ENCODE assay signal across 35 cellular contexts in genomic region chr2:135378591-135378990, GRCh38.
"Had no signal": no experiment of that assay in that cellular context is flagged by ENCODE, and none has a peak within 500 bp of the region (broad histone marks: within the 10 kb centered on the region; RNA-seq: fewer than 3 reads in every experiment).

No MANE protein-coding gene starts in this region.

- H3K4me3 ChIP-seq: MG63 had no signal

- DNase-seq: Kasumi-1, MG63, MM.1S, MV-4-11, NCI-H1048, NCI-H1092, NCI-H1092 treated with DMSO at 0.1 percent for 48 hours, NCI-H1105, NCI-H1105 treated with DMSO at 0.1 percent for 48 hours, NCI-H1417, NCI-H1417 treated with DMSO at 0.1 percent for 48 hours, NCI-H1436, NCI-H1436 treated with DMSO at 0.1 percent for 48 hours, NCI-H146, NCI-H1694, NCI-H1694 treated with DMSO at 0.1 percent for 48 hours, NCI-H187, NCI-H187 treated with DMSO at 0.1 percent for 48 hours, NCI-H1930, NCI-H2029, NCI-H2029 treated with DMSO at 0.1 percent for 48 hours, NCI-H2081, NCI-H2081 treated with DMSO at 0.1 percent for 48 hours, NCI-H2107, NCI-H2171, NCI-H2171 treated with DMSO at 0.1 percent for 48 hours, NCI-H2227 treated with DMSO at 0.1 percent for 48 hours, NCI-H226, NCI-H345, NCI-H446, NCI-H446 treated with DMSO at 0.1 percent for 48 hours, NCI-H510A, NCI-H510A treated with DMSO at 0.1 percent for 48 hours, NCI-H524, NCI-H524 treated with DMSO at 0.1 percent for 48 hours had no signal

- H3K36me3 ChIP-seq: MG63 had no signal

- H3K27me3 ChIP-seq: MG63 had no signal
